27 cellular contexts compared by ENCODE assay signal in genomic region chr6:69802995-69803394, GRCh38.
"Had no signal": no experiment of that assay in that cellular context is flagged by ENCODE, and none has a peak within 500 bp of the region (broad histone marks: within the 10 kb centered on the region; RNA-seq: fewer than 3 reads in every experiment).

No MANE protein-coding gene starts in this region.

- ATAC-seq: foreskin keratinocyte; gastroesophageal sphincter; heart left ventricle; left colon; left ventricle myocardium superior; lower lobe of right lung; naive thymus-derived CD8-positive, alpha-beta T cell; pancreas; right lobe of liver; stimulated activated naive CD8-positive, alpha-beta T cell treated with anti-CD3 and anti-CD28 coated beads, Interleukin-15, amount 100 ng/mL, for 72 hours had no signal

- H3K27me3 ChIP-seq: colonic mucosa, esophagus muscularis mucosa, foreskin keratinocyte, gastroesophageal sphincter, heart left ventricle, hepatocyte, neutrophil, pancreas, right lobe of liver, thyroid gland had no signal

- H3K36me3 ChIP-seq: colonic mucosa, esophagus muscularis mucosa, gastroesophageal sphincter, heart left ventricle, lower lobe of right lung, neutrophil, pancreas, right lobe of liver, thyroid gland had no signal

- H3K36me3 Mint-ChIP-seq: naive thymus-derived CD8-positive, alpha-beta T cell had no signal

- H3K4me2 ChIP-seq: hepatocyte had no signal

- DNase-seq: colonic mucosa; effector CD8-positive, alpha-beta T cell; foreskin keratinocyte; heart left ventricle; immature natural killer cell; islet precursor cell; kidney glomerular epithelial cell; left colon; left ventricle myocardium superior; lower lobe of right lung; naive thymus-derived CD8-positive, alpha-beta T cell; nephron progenitor cell; pancreas; right lobe of liver; small intestine; stimulated activated CD4-positive, alpha-beta T cell treated with anti-CD3 and anti-CD28 coated beads, Interleukin-15, amount 100 ng/mL, for 24 hours; stimulated activated CD4-positive, alpha-beta T cell treated with anti-CD3 and anti-CD28 coated beads, Interleukin-2, amount 100 ng/mL, for 48 hours; stimulated activated naive CD4-positive, alpha-beta T cell; stimulated activated naive CD8-positive, alpha-beta T cell treated with anti-CD3 and anti-CD28 coated beads, Interleukin-15, amount 100 ng/mL, for 72 hours; thyroid gland had no signal

- H2AFZ ChIP-seq: hepatocyte had no signal

- H3K4me3 ChIP-seq: colonic mucosa, esophagus muscularis mucosa, gastroesophageal sphincter, heart left ventricle, hepatocyte, lower lobe of right lung, pancreas, right lobe of liver, thyroid gland had no signal

- H3K27me3 Mint-ChIP-seq: progenitor cell of endocrine pancreas; stimulated activated naive CD8-positive, alpha-beta T cell treated with anti-CD3 and anti-CD28 coated beads, Interleukin-15, amount 100 ng/mL, for 72 hours; type B pancreatic cell had no signal

- H3K27ac ChIP-seq: colonic mucosa, esophagus muscularis mucosa, foreskin keratinocyte, gastroesophageal sphincter, heart left ventricle, hepatocyte, lower lobe of right lung, neutrophil, pancreas, right lobe of liver, thyroid gland had no signal

- H3K4me3 Mint-ChIP-seq: dendritic cell treated with granulocyte-macrophage colony-stimulating factor and Interleukin-4, amounts not matched to agents 40 ng/mL and 50 ng/mL, for 4 days; immature natural killer cell; naive thymus-derived CD8-positive, alpha-beta T cell; nephron progenitor cell; stimulated activated naive CD8-positive, alpha-beta T cell treated with anti-CD3 and anti-CD28 coated beads, Interleukin-15, amount 100 ng/mL, for 72 hours; type B pancreatic cell had no signal

- H3K4me1 Mint-ChIP-seq: immature natural killer cell; nephron progenitor cell; stimulated activated naive CD8-positive, alpha-beta T cell treated with anti-CD3 and anti-CD28 coated beads, Interleukin-15, amount 100 ng/mL, for 72 hours had no signal

- H3K79me2 ChIP-seq: hepatocyte had no signal

- H3K27ac Mint-ChIP-seq: dendritic cell treated with granulocyte-macrophage colony-stimulating factor and Interleukin-4, amounts not matched to agents 40 ng/mL and 50 ng/mL, for 4 days; immature natural killer cell; nephron progenitor cell; progenitor cell of endocrine pancreas; stimulated activated naive CD8-positive, alpha-beta T cell treated with anti-CD3 and anti-CD28 coated beads, Interleukin-15, amount 100 ng/mL, for 72 hours; type B pancreatic cell had no signal

- H3K9me3 ChIP-seq: colonic mucosa, esophagus muscularis mucosa, gastroesophageal sphincter, heart left ventricle, lower lobe of right lung, neutrophil, pancreas, right lobe of liver, thyroid gland had no signal

- H3K4me1 ChIP-seq: colonic mucosa, esophagus muscularis mucosa, foreskin keratinocyte, gastroesophageal sphincter, heart left ventricle, lower lobe of right lung, pancreas, right lobe of liver, thyroid gland had no signal
